In genomic region chr16:57999366-57999970, GRCh38 we compare ENCODE assay signal across 8 cellular contexts.
A peak's percentile ranks its signal among the peaks of the same experiment; 100 is the strongest.
DNase-seq lines count a peak whose midpoint lies in the region; ATAC-seq and TF ChIP-seq lines count a peak whose summit lies in the region.

No MANE protein-coding gene starts in this region.

- no peak for TF ChIP-seq POLR2A in NB4 (IDR thresholded peaks at IDR 0.05; ENCODE audit: extremely low read depth, insufficient read length)

- peak overlapping the region; percentile 79 for H3K4me3 Mint-ChIP-seq in activated naive CD8-positive, alpha-beta T cell treated with anti-CD3 and anti-CD28 coated beads, Interleukin-2, amount 50 U/mL, for 24 hours

- H3K4me3 ChIP-seq in NB4 (ENCODE audit: low read depth, low read length) (peak overlapping the region; percentile 62), iPS-18c (ENCODE audit: insufficient read depth, low read depth, low read length) (peak overlapping the region; percentile 58; the same call in 1 of the 2 replicates)

- H3K9me3 Mint-ChIP-seq in activated naive CD8-positive, alpha-beta T cell treated with anti-CD3 and anti-CD28 coated beads, Interleukin-2, amount 50 U/mL, for 24 hours: no peaks in the 10 kb centered on the region

- DNase-seq in NB4 (ENCODE audit: low read depth): peak; percentile 82
- peak; percentile 16 for DNase-seq in activated naive CD8-positive, alpha-beta T cell treated with anti-CD3 and anti-CD28 coated beads, Interleukin-2, amount 50 U/mL, for 24 hours
- peak; percentile 36 for DNase-seq in stimulated activated CD4-positive, alpha-beta T cell treated with anti-CD3 and anti-CD28 coated beads, Interleukin-4, amount 100 ng/mL, for 24 hours

- TF ChIP-seq CTCF in GM12872 (IDR thresholded peaks at IDR 0.05; ENCODE audit: insufficient read depth, low read depth, low read length): peak; percentile 25; the same call in 1 of the 3 replicates
- no peak for TF ChIP-seq CTCF in NB4 (IDR thresholded peaks at IDR 0.05; ENCODE audit: low read depth, low read length)

- H3K27ac Mint-ChIP-seq in activated naive CD8-positive, alpha-beta T cell treated with anti-CD3 and anti-CD28 coated beads, Interleukin-2, amount 50 U/mL, for 24 hours: peak overlapping the region; percentile 56

- no peaks in the 10 kb centered on the region for H3K27me3 Mint-ChIP-seq in activated naive CD8-positive, alpha-beta T cell treated with anti-CD3 and anti-CD28 coated beads, Interleukin-2, amount 50 U/mL, for 24 hours

- H3K36me3 Mint-ChIP-seq in activated naive CD8-positive, alpha-beta T cell treated with anti-CD3 and anti-CD28 coated beads, Interleukin-2, amount 50 U/mL, for 24 hours (ENCODE audit: low read depth): peaks cover 20% of the 10 kb centered on the region

- ATAC-seq in activated naive CD8-positive, alpha-beta T cell treated with anti-CD3 and anti-CD28 coated beads, Interleukin-2, amount 50 U/mL, for 24 hours: no peak
- ATAC-seq in GM18867 (IDR thresholded peaks at IDR 0.05; ENCODE audit: unreplicated experiment): no peak
- no peak for ATAC-seq in HG02981 (IDR thresholded peaks at IDR 0.05; ENCODE audit: unreplicated experiment)
- no peak for ATAC-seq in GM19023 (IDR thresholded peaks at IDR 0.05; ENCODE audit: unreplicated experiment)

- no peaks in the 10 kb centered on the region for H3K9me3 ChIP-seq in iPS-18c (ENCODE audit: control insufficient read depth, insufficient read depth, low read length)

- H3K4me1 Mint-ChIP-seq in activated naive CD8-positive, alpha-beta T cell treated with anti-CD3 and anti-CD28 coated beads, Interleukin-2, amount 50 U/mL, for 24 hours: peaks cover 56% of the 10 kb centered on the region

Comparison
In these comparisons a context has a peak if more than half of its experiments do, and no peak if none do; other contexts are left out.
1. DNase-seq: peak in every context shown above with its lines; median percentile 82 in NB4; 36 in stimulated activated CD4-positive, alpha-beta T cell treated with anti-CD3 and anti-CD28 coated beads, Interleukin-4, amount 100 ng/mL, for 24 hours; 16 in activated naive CD8-positive, alpha-beta T cell treated with anti-CD3 and anti-CD28 coated beads, Interleukin-2, amount 50 U/mL, for 24 hours.